ENCODE assay signal across 20 cellular contexts in the genomic region with DNA sequence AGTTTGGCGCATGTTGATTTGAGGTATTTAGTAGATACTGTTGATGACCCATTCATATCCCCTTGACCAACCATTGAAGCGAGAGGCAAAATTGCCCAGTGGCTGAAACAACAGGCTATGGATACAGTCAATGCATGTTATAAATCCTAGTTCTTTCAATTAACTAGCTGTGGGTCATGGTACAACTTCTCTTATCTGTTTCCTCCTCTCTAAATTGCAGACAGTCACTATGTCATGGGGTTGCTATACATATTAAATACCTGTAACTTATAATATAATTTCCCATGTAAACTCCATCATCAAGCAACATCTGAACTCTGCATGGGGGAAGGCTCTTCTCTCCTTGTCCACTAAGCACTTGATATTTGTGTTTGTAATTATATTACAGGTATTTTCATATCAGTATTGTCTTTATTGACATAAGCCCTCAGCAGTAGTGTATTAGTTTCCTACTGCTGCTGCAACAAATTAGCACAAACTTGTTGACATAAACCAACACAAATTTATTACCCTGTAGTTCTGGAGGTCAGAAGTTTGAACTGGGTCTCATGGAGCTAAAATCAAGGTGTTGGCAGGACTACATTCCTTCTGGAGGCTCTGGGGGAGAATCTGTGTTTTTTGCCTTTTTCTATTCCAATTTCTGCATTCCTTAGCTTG.
DNase-seq lines count a peak whose midpoint lies in the region; ATAC-seq, FAIRE-seq and TF ChIP-seq lines count a peak whose summit lies in the region.
"Had no signal": no experiment of that assay in that cellular context is flagged by ENCODE, and none has a peak within 500 bp of the region (broad histone marks: within the 10 kb centered on the region; RNA-seq: fewer than 3 reads in every experiment).

No MANE protein-coding gene starts in this region.

- TF ChIP-seq RAD21 in HepG2 (CRISPR knock-in tag; IDR thresholded peaks at IDR 0.05) = no peak

- intact Hi-C loops in HepG2 (cut with micrococcal nuclease; ENCODE audit: unreplicated experiment) = no loop called here
- intact Hi-C loops in right lobe of liver (cut with DNase I) = no loop called here
- intact Hi-C loops in left colon (cut with DNase I, micrococcal nuclease) = no loop called here
- intact Hi-C loops in mucosa of descending colon (cut with DNase I, micrococcal nuclease) = no loop called here
- intact Hi-C loops in Calu3 (cut with micrococcal nuclease; ENCODE audit: unreplicated experiment) = no loop called here
- intact Hi-C loops in uterus (cut with DNase I; ENCODE audit: low total_unique reads) = no loop called here

- POLR2A ChIA-PET in HepG2 (lab: Yijun Ruan, JAX) = no interaction called here

- no peak for TF ChIP-seq CTCF in HepG2 (CRISPR knock-in tag; IDR thresholded peaks at IDR 0.05)
- no peak for TF ChIP-seq CTCF in right lobe of liver (IDR thresholded peaks at IDR 0.05)
- no peak for TF ChIP-seq CTCF in mucosa of descending colon (IDR thresholded peaks at IDR 0.05)
- no peak for TF ChIP-seq CTCF in Calu3 (IDR thresholded peaks at IDR 0.05; ENCODE audit: unreplicated experiment)
- no peak for TF ChIP-seq CTCF in uterus (IDR thresholded peaks at IDR 0.05)

- H2AFZ ChIP-seq in HepG2 (ENCODE audit: low read length) = no peak overlapping the region

- H3K36me3 Mint-ChIP-seq in Calu3 (ENCODE audit: insufficient read depth, unreplicated experiment) = no peaks in the 10 kb centered on the region

- H3K4me3 Mint-ChIP-seq in Calu3 (ENCODE audit: low read depth, unreplicated experiment) = no peak overlapping the region
- H3K4me3 Mint-ChIP-seq: B cell; CD4-positive, alpha-beta T cell; CD8-positive, alpha-beta T cell had no signal

- H3K9me3 ChIP-seq in HepG2 (ENCODE audit: low read length) (no peaks in the 10 kb centered on the region), right lobe of liver (no peaks in the 10 kb centered on the region), mucosa of descending colon (no peaks in the 10 kb centered on the region), uterus (no peaks in the 10 kb centered on the region)
- H3K9me3 ChIP-seq: A549; BLaER1 treated with 17β-estradiol and CSF1 and Interleukin-3, amounts not matched to agents 10 nM and 100 nM had no signal

- DNase-seq in HepG2 (ENCODE audit: low spot score) (no peak), right lobe of liver (no peak), left colon (no peak), mucosa of descending colon (no peak), Calu3 (no peak), NCI-H226 (no peak), uterus (no peak)
- DNase-seq: AML-193; CD4-positive, alpha-beta T cell; CD8-positive, alpha-beta T cell; DMS79 treated with DMSO at 0.1 percent for 48 hours; GF-D8 had no signal

- H3K9me3 Mint-ChIP-seq in Calu3 (ENCODE audit: low read depth, unreplicated experiment) = no peaks in the 10 kb centered on the region
- H3K9me3 Mint-ChIP-seq: CD4-positive, alpha-beta T cell; CD8-positive, alpha-beta T cell had no signal

- WGBS in HepG2 (ENCODE audit: low lambda C conversion rate) = 88% methylated on average over 2 of the region's 2 CpGs
- WGBS in right lobe of liver (ENCODE audit: insufficient coverage, low coverage, low lambda C conversion rate, missing lambda C conversion rate) = 92% methylated on average over 2 of the region's 2 CpGs

- H3K36me3 ChIP-seq in HepG2 (replicated peaks in 1 of 2; ENCODE audit: control insufficient read depth in 1 of 2, insufficient read depth in 2 of 2, low read length in 2 of 2) (no peaks in the 10 kb centered on the region), right lobe of liver (no peaks in the 10 kb centered on the region), mucosa of descending colon (ENCODE audit: low read depth) (no peaks in the 10 kb centered on the region), uterus (no peaks in the 10 kb centered on the region)
- H3K36me3 ChIP-seq: BLaER1 treated with 17β-estradiol and CSF1 and Interleukin-3, amounts not matched to agents 10 nM and 100 nM had no signal

- CTCF ChIA-PET in HepG2 (lab: Yijun Ruan, JAX; ENCODE audit: low intra/inter-chr PET ratio, low total read pairs) (no interaction called here), Calu3 (lab: Charles Lee) (interaction anchor here (0.5 to 1.1 kb wide), 2 partner anchors 10 to 15 kb away, joined by 4 read pairs; no protein-coding TSS in a partner anchor)

- no peak overlapping the region for H3K27ac Mint-ChIP-seq in Calu3 (ENCODE audit: unreplicated experiment)
- H3K27ac Mint-ChIP-seq: B cell; CD4-positive, alpha-beta T cell; CD8-positive, alpha-beta T cell had no signal

- TF ChIP-seq EP300 in HepG2 (IDR thresholded peaks at IDR 0.05; ENCODE audit: low read depth in 2 of 2, low read length in 2 of 2) = no peak
- TF ChIP-seq EP300 in HepG2 (CRISPR knock-in tag; IDR thresholded peaks at IDR 0.05; ENCODE audit: borderline replicate concordance) = no peak

- H3K4me1 ChIP-seq in HepG2 (ENCODE audit: insufficient read depth, low read length) (peaks cover 10% of the 10 kb centered on the region; the same call in 1 of the 2 replicates), right lobe of liver (no peaks in the 10 kb centered on the region), mucosa of descending colon (ENCODE audit: low read depth) (no peaks in the 10 kb centered on the region), uterus (no peaks in the 10 kb centered on the region)
- H3K4me1 ChIP-seq: BLaER1 treated with 17β-estradiol and CSF1 and Interleukin-3, amounts not matched to agents 10 nM and 100 nM had no signal

- H4K20me1 ChIP-seq in HepG2 (ENCODE audit: insufficient read depth, low read length) = no peaks in the 10 kb centered on the region
- H4K20me1 ChIP-seq: BLaER1 treated with 17β-estradiol and CSF1 and Interleukin-3, amounts not matched to agents 10 nM and 100 nM had no signal

- H3K4me1 Mint-ChIP-seq in Calu3 (ENCODE audit: low read depth, unreplicated experiment) = no peaks in the 10 kb centered on the region

- H3K4me2 ChIP-seq in HepG2 (ENCODE audit: low read depth, low read length) = no peak overlapping the region
- H3K4me2 ChIP-seq: A549; BLaER1 treated with 17β-estradiol and CSF1 and Interleukin-3, amounts not matched to agents 10 nM and 100 nM had no signal

- H3K27ac ChIP-seq in HepG2 (ENCODE audit: extremely low read length, insufficient read depth, low read length) (no peak overlapping the region), right lobe of liver (no peak overlapping the region), uterus (no peak overlapping the region)
- H3K27ac ChIP-seq: 22Rv1; A549; BLaER1 treated with 17β-estradiol and CSF1 and Interleukin-3, amounts not matched to agents 10 nM and 100 nM; C4-2B had no signal

- no peaks in the 10 kb centered on the region for H3K79me2 ChIP-seq in HepG2 (ENCODE audit: insufficient read depth, low read length)

- no peak for TF ChIP-seq POLR2A in HepG2 (IDR thresholded peaks at IDR 0.05; ENCODE audit: insufficient read depth in 1 of 2, low read depth in 2 of 2, low read length in 2 of 2)
- TF ChIP-seq POLR2A in right lobe of liver (IDR thresholded peaks at IDR 0.05) = no peak
- no peak for TF ChIP-seq POLR2A in uterus (IDR thresholded peaks at IDR 0.05)

- H3K4me3 ChIP-seq in HepG2 (replicated peaks in 1 of 3; ENCODE audit: insufficient read depth in 1 of 3, low read depth in 2 of 3, low read length in 3 of 3) = no peak overlapping the region
- no peak overlapping the region for H3K4me3 ChIP-seq in right lobe of liver
- H3K4me3 ChIP-seq in mucosa of descending colon = no peak overlapping the region
- H3K4me3 ChIP-seq in uterus = no peak overlapping the region
- H3K4me3 ChIP-seq: A549; BLaER1 treated with 17β-estradiol and CSF1 and Interleukin-3, amounts not matched to agents 10 nM and 100 nM had no signal

- no peak overlapping the region for H3K9ac ChIP-seq in HepG2 (ENCODE audit: insufficient read depth, low read depth, low read length)
- H3K9ac ChIP-seq: BLaER1 treated with 17β-estradiol and CSF1 and Interleukin-3, amounts not matched to agents 10 nM and 100 nM had no signal

- ATAC-seq in HepG2 = no peak
- ATAC-seq in right lobe of liver = no peak
- peak; percentile 83 for ATAC-seq in left colon
- peak; percentile 73 for ATAC-seq in mucosa of descending colon
- ATAC-seq: A549; CD8-positive, alpha-beta T cell had no signal

- H3K27me3 ChIP-seq in HepG2 (ENCODE audit: control insufficient read depth in 1 of 2, insufficient read depth in 2 of 2, low read length in 2 of 2) (no peaks in the 10 kb centered on the region), right lobe of liver (no peaks in the 10 kb centered on the region), uterus (no peaks in the 10 kb centered on the region)
- H3K27me3 ChIP-seq: BLaER1 treated with 17β-estradiol and CSF1 and Interleukin-3, amounts not matched to agents 10 nM and 100 nM had no signal

- in situ Hi-C loops in HepG2 (cut with HindIII; ENCODE audit: extremely low pct_ligation_motif_present, low pct_unique_long_range_greater_than_20kb) = no loop called here

- no peaks in the 10 kb centered on the region for H3K27me3 Mint-ChIP-seq in Calu3 (ENCODE audit: unreplicated experiment)
- H3K27me3 Mint-ChIP-seq: B cell; CD4-positive, alpha-beta T cell had no signal

- BruUV-seq in HepG2 (replicated peaks; lab: Mats Ljungman, UMichigan) (no TSS peak), Calu3 (replicated peaks; lab: Mats Ljungman, UMichigan) (no TSS peak)

- no peak for FAIRE-seq in HepG2 (lab: Jason Lieb, UNC)
- FAIRE-seq: A549, G401.6, GM12891, GM19239 had no signal

TF ChIP-seq in HepG2, 621 proteins besides CTCF, POLR2A, EP300 and RAD21 (continues in another document):
- 0 out of 2 replicates have a peak, but pooled peaks have one; percentile 30 for TF ChIP-seq FOXA1 (IDR thresholded peaks at IDR 0.05)
- no peak for TF ChIP-seq FOXA1 (CRISPR knock-in tag; IDR thresholded peaks at IDR 0.05)
- TF ChIP-seq ZNF530 (CRISPR knock-in tag; IDR thresholded peaks at IDR 0.05; ENCODE audit: low read depth) = no peak
- TF ChIP-seq, protein P1, sequence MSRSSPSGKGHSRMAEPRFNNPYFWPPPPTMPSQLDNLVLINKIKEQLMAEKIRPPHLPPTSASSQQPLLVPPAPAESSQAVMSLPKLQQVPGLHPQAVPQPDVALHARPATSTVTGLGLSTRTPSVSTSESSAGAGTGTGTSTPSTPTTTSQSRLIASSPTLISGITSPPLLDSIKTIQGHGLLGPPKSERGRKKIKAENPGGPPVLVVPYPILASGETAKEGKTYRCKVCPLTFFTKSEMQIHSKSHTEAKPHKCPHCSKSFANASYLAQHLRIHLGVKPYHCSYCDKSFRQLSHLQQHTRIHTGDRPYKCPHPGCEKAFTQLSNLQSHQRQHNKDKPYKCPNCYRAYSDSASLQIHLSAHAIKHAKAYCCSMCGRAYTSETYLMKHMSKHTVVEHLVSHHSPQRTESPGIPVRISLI (CRISPR knock-in tag; IDR thresholded peaks at IDR 0.05; ENCODE audit: borderline replicate concordance) = no peak
- TF ChIP-seq SPEN (CRISPR knock-in tag; IDR thresholded peaks at IDR 0.05; ENCODE audit: low read depth) = no peak
- TF ChIP-seq ZNF12 (CRISPR knock-in tag; IDR thresholded peaks at IDR 0.05) = peak; percentile 98
- no peak for TF ChIP-seq GABPB1 (CRISPR knock-in tag; IDR thresholded peaks at IDR 0.05)
- no peak for TF ChIP-seq ELF4 (CRISPR knock-in tag; IDR thresholded peaks at IDR 0.05; ENCODE audit: borderline replicate concordance)

Comparison
In these comparisons a context has a peak if more than half of its experiments do, and no peak if none do; other contexts are left out.
1. ATAC-seq: peak in left colon (single experiment) and mucosa of descending colon (single experiment); none in HepG2 (single experiment) and right lobe of liver (0 of 4).